In genomic region chr4:13545394-13545808, GRCh38 we compare ENCODE assay signal across 10 cellular contexts. TPM values are rescaled to one million over a fixed set of nuclear protein-coding genes. Genes with fewer than 3 reads are reported as not detected.
DNase-seq lines count a peak whose midpoint lies in the region; ATAC-seq and TF ChIP-seq lines count a peak whose summit lies in the region.
"Had no signal": no experiment of that assay in that cellular context is flagged by ENCODE, and none has a peak within 500 bp of the region (broad histone marks: within the 10 kb centered on the region; RNA-seq: fewer than 3 reads in every experiment).

No MANE protein-coding gene starts in this region.

- POLR2A ChIA-PET in activated CD4-positive, alpha-beta T cell treated with anti-CD3 and anti-CD28 coated beads, Interleukin-2, amount 10 ng/mL, durations not matched to agents 7 days and 5 days (lab: Charles Lee) = no interaction called here
- POLR2A ChIA-PET in activated CD8-positive, alpha-beta T cell treated with anti-CD3 and anti-CD28 coated beads for 36 hours (lab: Charles Lee) = no interaction called here

- intact Hi-C loops in activated CD8-positive, alpha-beta T cell treated with anti-CD3 and anti-CD28 coated beads for 36 hours (cut with micrococcal nuclease) = loop anchor here (5.0 kb wide), 1 partner anchor 63 kb away; the partner anchor contains the start of gene RAB28

- peaks cover 86% of the 10 kb centered on the region for H3K27me3 ChIP-seq in iPS-15b (ENCODE audit: control insufficient read depth, insufficient read depth, low read length)

- no peak for TF ChIP-seq CTCF in activated CD8-positive, alpha-beta T cell treated with anti-CD3 and anti-CD28 coated beads for 36 hours (IDR thresholded peaks at IDR 0.05)

- peaks cover 3% of the 10 kb centered on the region for H3K9me3 Mint-ChIP-seq in activated CD4-positive, alpha-beta T cell treated with anti-CD3 and anti-CD28 coated beads, Interleukin-2, amount 10 ng/mL, durations not matched to agents 7 days and 5 days
- no peaks in the 10 kb centered on the region for H3K9me3 Mint-ChIP-seq in activated CD8-positive, alpha-beta T cell treated with anti-CD3 and anti-CD28 coated beads for 36 hours
- peaks cover 5% of the 10 kb centered on the region for H3K9me3 Mint-ChIP-seq in stimulated activated memory B cell treated with anti-CD40 and anti-IgM and Interleukin-4, amounts not matched to agents 10 μg/mL and 1 μg/mL and 100 μg/mL, for 72 hours

- no peaks in the 10 kb centered on the region for H3K9me3 ChIP-seq in iPS-15b (ENCODE audit: control insufficient read depth, insufficient read depth, low read length)

- no peak overlapping the region for H3K9ac ChIP-seq in iPS-15b (ENCODE audit: low read depth, low read length)

- H3K27ac Mint-ChIP-seq in activated CD4-positive, alpha-beta T cell treated with anti-CD3 and anti-CD28 coated beads, Interleukin-2, amount 10 ng/mL, durations not matched to agents 7 days and 5 days = peak overlapping the region; percentile 46
- H3K27ac Mint-ChIP-seq in activated CD8-positive, alpha-beta T cell treated with anti-CD3 and anti-CD28 coated beads for 36 hours = no peak overlapping the region
- H3K27ac Mint-ChIP-seq in stimulated activated memory B cell treated with anti-CD40 and anti-IgM and Interleukin-4, amounts not matched to agents 10 μg/mL and 1 μg/mL and 100 μg/mL, for 72 hours = no peak overlapping the region

- no peak for DNase-seq in activated CD4-positive, alpha-beta T cell treated with anti-CD3 and anti-CD28 coated beads, Interleukin-2, amount 10 ng/mL, durations not matched to agents 7 days and 5 days
- no peak for DNase-seq in activated CD4-positive, alpha-beta T cell treated with anti-CD3 and anti-CD28 coated beads for 48 hours
- DNase-seq in activated CD8-positive, alpha-beta T cell treated with anti-CD3 and anti-CD28 coated beads for 36 hours = no peak
- no peak for DNase-seq in NCI-H2107 treated with DMSO at 0.1 percent for 48 hours (lab: John Stamatoyannopoulos, UW; ENCODE audit: unreplicated experiment)
- no peak for DNase-seq in NCI-H345 treated with DMSO at 0.1 percent for 48 hours (lab: John Stamatoyannopoulos, UW; ENCODE audit: unreplicated experiment)
- DNase-seq: AML-193; NK-92 treated with Interleukin-12 subunit alpha and Interleukin-12 subunit beta, amount 100 ng/mL, for 24 hours had no signal

- ATAC-seq in activated CD8-positive, alpha-beta T cell treated with anti-CD3 and anti-CD28 coated beads for 36 hours = no peak
- no peak for ATAC-seq in stimulated activated memory B cell treated with anti-CD40 and anti-IgM and Interleukin-4, amounts not matched to agents 10 μg/mL and 1 μg/mL and 100 μg/mL, for 72 hours
- no peak for ATAC-seq in GM18870 (IDR thresholded peaks at IDR 0.05; ENCODE audit: unreplicated experiment)

- H3K36me3 Mint-ChIP-seq in activated CD4-positive, alpha-beta T cell treated with anti-CD3 and anti-CD28 coated beads, Interleukin-2, amount 10 ng/mL, durations not matched to agents 7 days and 5 days (ENCODE audit: low read depth) = peaks cover 10% of the 10 kb centered on the region
- peaks cover 3% of the 10 kb centered on the region for H3K36me3 Mint-ChIP-seq in activated CD8-positive, alpha-beta T cell treated with anti-CD3 and anti-CD28 coated beads for 36 hours (ENCODE audit: low read depth)
- no peaks in the 10 kb centered on the region for H3K36me3 Mint-ChIP-seq in stimulated activated memory B cell treated with anti-CD40 and anti-IgM and Interleukin-4, amounts not matched to agents 10 μg/mL and 1 μg/mL and 100 μg/mL, for 72 hours

- H3K4me3 ChIP-seq in iPS-15b (ENCODE audit: low read depth, low read length) = peak overlapping the region; percentile 46

- CTCF ChIA-PET in activated CD4-positive, alpha-beta T cell treated with anti-CD3 and anti-CD28 coated beads, Interleukin-2, amount 10 ng/mL, durations not matched to agents 7 days and 5 days (lab: Charles Lee) = no interaction called here
- CTCF ChIA-PET in activated CD8-positive, alpha-beta T cell treated with anti-CD3 and anti-CD28 coated beads for 36 hours (lab: Charles Lee) = no interaction called here

- peak overlapping the region; percentile 69 for H3K4me3 Mint-ChIP-seq in activated CD4-positive, alpha-beta T cell treated with anti-CD3 and anti-CD28 coated beads, Interleukin-2, amount 10 ng/mL, durations not matched to agents 7 days and 5 days
- H3K4me3 Mint-ChIP-seq in activated CD8-positive, alpha-beta T cell treated with anti-CD3 and anti-CD28 coated beads for 36 hours = peak overlapping the region; percentile 74
- H3K4me3 Mint-ChIP-seq in stimulated activated memory B cell treated with anti-CD40 and anti-IgM and Interleukin-4, amounts not matched to agents 10 μg/mL and 1 μg/mL and 100 μg/mL, for 72 hours = peak overlapping the region; percentile 77

- H3K27me3 Mint-ChIP-seq in activated CD4-positive, alpha-beta T cell treated with anti-CD3 and anti-CD28 coated beads, Interleukin-2, amount 10 ng/mL, durations not matched to agents 7 days and 5 days = peaks cover 68% of the 10 kb centered on the region
- peaks cover 61% of the 10 kb centered on the region for H3K27me3 Mint-ChIP-seq in activated CD8-positive, alpha-beta T cell treated with anti-CD3 and anti-CD28 coated beads for 36 hours
- peaks cover 85% of the 10 kb centered on the region for H3K27me3 Mint-ChIP-seq in stimulated activated memory B cell treated with anti-CD40 and anti-IgM and Interleukin-4, amounts not matched to agents 10 μg/mL and 1 μg/mL and 100 μg/mL, for 72 hours

- H3K4me1 ChIP-seq in iPS-15b (ENCODE audit: control insufficient read depth, insufficient read depth, low read length) = peaks cover 16% of the 10 kb centered on the region

- peaks cover 37% of the 10 kb centered on the region for H3K4me1 Mint-ChIP-seq in activated CD4-positive, alpha-beta T cell treated with anti-CD3 and anti-CD28 coated beads, Interleukin-2, amount 10 ng/mL, durations not matched to agents 7 days and 5 days
- peaks cover 45% of the 10 kb centered on the region for H3K4me1 Mint-ChIP-seq in activated CD8-positive, alpha-beta T cell treated with anti-CD3 and anti-CD28 coated beads for 36 hours (ENCODE audit: low read depth)
- H3K4me1 Mint-ChIP-seq in stimulated activated memory B cell treated with anti-CD40 and anti-IgM and Interleukin-4, amounts not matched to agents 10 μg/mL and 1 μg/mL and 100 μg/mL, for 72 hours = peaks cover 35% of the 10 kb centered on the region

- no peaks in the 10 kb centered on the region for H3K36me3 ChIP-seq in iPS-15b (ENCODE audit: control insufficient read depth, insufficient read depth, low read length)

RNA-seq across cellular contexts. Expression of gene NKX3-2, which starts 1.1 kb away (rescaled TPM):
- total RNA-seq in activated CD4-positive, alpha-beta T cell treated with anti-CD3 and anti-CD28 coated beads, Interleukin-2, amount 10 ng/mL, durations not matched to agents 7 days and 5 days = not detected
- not detected for total RNA-seq in activated CD8-positive, alpha-beta T cell treated with anti-CD3 and anti-CD28 coated beads for 36 hours
